Comparison of ENCODE assay signal across 13 cellular contexts in genomic region chr5:141529873-141530272, GRCh38. TPM values are rescaled to one million over a fixed set of nuclear protein-coding genes. Genes with fewer than 3 reads are reported as not detected.
A peak's percentile ranks its signal among the peaks of the same experiment; 100 is the strongest.
DNase-seq lines count a peak whose midpoint lies in the region; ATAC-seq and TF ChIP-seq lines count a peak whose summit lies in the region.
"Had no signal": no experiment of that assay in that cellular context is flagged by ENCODE, and none has a peak within 500 bp of the region (broad histone marks: within the 10 kb centered on the region; RNA-seq: fewer than 3 reads in every experiment).

No MANE protein-coding gene starts in this region.

- DNase-seq in left ventricle myocardium inferior, result no peak
- DNase-seq in left ventricle myocardium superior, result no peak
- DNase-seq in aorta, result no peak
- no peak for DNase-seq in NCI-H2196 treated with DMSO at 0.1 percent for 48 hours (lab: John Stamatoyannopoulos, UW; ENCODE audit: unreplicated experiment)
- no peak for DNase-seq in activated CD4-positive, alpha-beta T cell treated with anti-CD3 and anti-CD28 coated beads for 48 hours
- DNase-seq in NCI-H1092 treated with DMSO at 0.1 percent for 48 hours (lab: John Stamatoyannopoulos, UW), result no peak
- DNase-seq: activated CD8-positive, alpha-beta memory T cell treated with anti-CD3 and anti-CD28 coated beads, Interleukin-2, amount 50 U/mL, for 48 hours; naive thymus-derived CD8-positive, alpha-beta T cell; NCI-H69; stimulated activated naive CD8-positive, alpha-beta T cell treated with anti-CD3 and anti-CD28 coated beads, Interleukin-15, Interleukin-2, amounts not matched to agents 100 U/mL and 50 U/mL, for 24 hours had no signal

- H3K27me3 ChIP-seq in left ventricle myocardium inferior (ENCODE audit: low read depth) (no peaks in the 10 kb centered on the region), gastroesophageal sphincter (no peaks in the 10 kb centered on the region), aorta (ENCODE audit: control insufficient read depth in 1 of 2, insufficient read depth in 2 of 2, low read length in 1 of 2) (no peaks in the 10 kb centered on the region)

- H3K27ac ChIP-seq in left ventricle myocardium inferior (replicated peaks), result peak overlapping the region; percentile 87
- peak overlapping the region; percentile 75 to 84 (median 79) for H3K27ac ChIP-seq in gastroesophageal sphincter
- peak overlapping the region; percentile 47 to 66 for H3K27ac ChIP-seq in aorta (ENCODE audit: low read depth in 1 of 2, low read length in 2 of 2)
- H3K27ac ChIP-seq: A549 had no signal

- ATAC-seq in left ventricle myocardium superior (no peak), HG03060 (IDR thresholded peaks at IDR 0.05; ENCODE audit: low read depth, unreplicated experiment) (peak; percentile 41), gastroesophageal sphincter (no peak), aorta (ENCODE audit: low FRiP score) (no peak)
- ATAC-seq: A549; naive thymus-derived CD8-positive, alpha-beta T cell; stimulated activated naive CD8-positive, alpha-beta T cell treated with anti-CD3 and anti-CD28 coated beads, Interleukin-15, Interleukin-2, amounts not matched to agents 100 U/mL and 50 U/mL, for 24 hours had no signal

- TF ChIP-seq CTCF in left ventricle myocardium inferior (IDR thresholded peaks at IDR 0.05; ENCODE audit: borderline replicate concordance), result no peak
- no peak for TF ChIP-seq CTCF in gastroesophageal sphincter (IDR thresholded peaks at IDR 0.05)

- H3K4me1 ChIP-seq in left ventricle myocardium inferior (peaks cover 47% of the 10 kb centered on the region), gastroesophageal sphincter (peaks cover 2 to 50% (median 17%) of the 10 kb centered on the region in 3 donors), aorta (ENCODE audit: control insufficient read depth in 1 of 2, insufficient read depth in 2 of 2, low read length in 2 of 2) (no peaks in the 10 kb centered on the region)

- no peak overlapping the region for H3K4me3 ChIP-seq in left ventricle myocardium inferior
- no peak overlapping the region for H3K4me3 ChIP-seq in gastroesophageal sphincter
- H3K4me3 ChIP-seq in aorta (ENCODE audit: low read length in 2 of 2), result no peak overlapping the region
- H3K4me3 ChIP-seq: A549 had no signal

- TF ChIP-seq EP300 in gastroesophageal sphincter (IDR thresholded peaks at IDR 0.05), result no peak

- no peaks in the 10 kb centered on the region for H3K9me3 ChIP-seq in left ventricle myocardium inferior (replicated peaks)
- no peaks in the 10 kb centered on the region for H3K9me3 ChIP-seq in gastroesophageal sphincter
- no peaks in the 10 kb centered on the region for H3K9me3 ChIP-seq in aorta (ENCODE audit: control insufficient read depth, low read length)
- H3K9me3 ChIP-seq: A549 had no signal

- intact Hi-C loops in left ventricle myocardium inferior (cut with micrococcal nuclease) (loop anchor here (10.0 kb wide), 1 partner anchor 95 kb away; the partner anchor contains the start of gene PCDHGA12), left ventricle myocardium superior (cut with micrococcal nuclease) (loop anchor here (5.0 to 10.0 kb wide), 2 partner anchors 53 to 115 kb away; partner anchors contain the start of genes PCDHGA10, PCDHGB7 and PCDHGC3), aorta (cut with DNase I) (loop anchor here (5.0 to 10.0 kb wide), 2 partner anchors 108 to 115 kb away; partner anchors contain the start of genes PCDHGA10 (in 1 of the 2), PCDHGA11 (in 1 of the 2) and PCDHGB7 (in 1 of the 2))

- H3K36me3 ChIP-seq in left ventricle myocardium inferior, result peaks cover 30% of the 10 kb centered on the region
- peaks cover 0 to 52% of the 10 kb centered on the region in 2 donors for H3K36me3 ChIP-seq in gastroesophageal sphincter
- H3K36me3 ChIP-seq in aorta (ENCODE audit: control insufficient read depth in 1 of 2, insufficient read depth in 2 of 2, low read length in 1 of 2), result peaks cover 2 to 9% of the 10 kb centered on the region in 2 donors

- 94 to 99% methylated on average over 4 to 7 of the region's 7 CpGs for WGBS in gastroesophageal sphincter (ENCODE audit: low coverage in 1 of 2), 2 donors
- 93 to 94% methylated on average over 7 of the region's 7 CpGs for WGBS in aorta, 2 donors

- no peak for TF ChIP-seq POLR2A in gastroesophageal sphincter (IDR thresholded peaks at IDR 0.05)

RNA-seq across cellular contexts. Expression of gene PCDHGC5, which starts 41.0 kb away (rescaled TPM):
- total RNA-seq in left ventricle myocardium inferior, result 2.9 TPM
- 3.2 TPM for total RNA-seq in left ventricle myocardium superior
- 1 to 10 TPM in 3 of 4 donors, under 1 TPM in 1; 0.07 to 5.1 (median 1.8) TPM for total RNA-seq in gastroesophageal sphincter
- total RNA-seq in aorta, result 1 to 10 TPM; 2.8 to 6.3 TPM
- polyA plus RNA-seq in aorta, result under 1 TPM; 0.25 to 0.84 TPM
- total RNA-seq: naive thymus-derived CD8-positive, alpha-beta T cell had no signal
- polyA plus RNA-seq: A549; naive thymus-derived CD8-positive, alpha-beta T cell had no signal

RNA-seq across cellular contexts. Expression of gene PCDHGC4, which starts 45.0 kb away (rescaled TPM):
- total RNA-seq in left ventricle myocardium inferior, result 1.8 TPM
- total RNA-seq in left ventricle myocardium superior, result 2.5 TPM
- total RNA-seq in gastroesophageal sphincter, result 10 to 100 TPM in 1 of 4 donors, 1 to 10 TPM in 2, under 1 TPM in 1; 0.10 to 12.9 (median 2.4) TPM
- total RNA-seq in aorta, result 1 to 10 TPM; 2.8 to 6.1 TPM
- polyA plus RNA-seq in aorta, result under 1 TPM; 0.05 to 0.38 TPM
- total RNA-seq: naive thymus-derived CD8-positive, alpha-beta T cell had no signal
- polyA plus RNA-seq: naive thymus-derived CD8-positive, alpha-beta T cell had no signal

RNA-seq across cellular contexts. Expression of gene PCDHGC3, which starts 54.1 kb away (rescaled TPM):
- total RNA-seq in left ventricle myocardium inferior, result 15.6 TPM
- 13.4 TPM for total RNA-seq in left ventricle myocardium superior
- total RNA-seq in gastroesophageal sphincter, result 10 to 100 TPM; 52.6 to 95.6 (median 63.2) TPM
- 100 to 1,000 TPM in 1 of 2 donors, 10 to 100 TPM in 1; 67.3 to 116 TPM for total RNA-seq in aorta
- polyA plus RNA-seq in aorta, result 10 to 100 TPM; 23.9 to 99.0 TPM
- total RNA-seq: naive thymus-derived CD8-positive, alpha-beta T cell had no signal
